13 cellular contexts compared by ENCODE assay signal in genomic region chr5:157821822-157822622, GRCh38. TPM values are rescaled to one million over a fixed set of nuclear protein-coding genes. Genes with fewer than 3 reads are reported as not detected.
DNase-seq lines count a peak whose midpoint lies in the region; ATAC-seq and TF ChIP-seq lines count a peak whose summit lies in the region.
"Had no signal": no experiment of that assay in that cellular context is flagged by ENCODE, and none has a peak within 500 bp of the region (broad histone marks: within the 10 kb centered on the region; RNA-seq: fewer than 3 reads in every experiment).

No MANE protein-coding gene starts in this region.

- H3K27ac Mint-ChIP-seq in naive thymus-derived CD8-positive, alpha-beta T cell = peak overlapping the region in 6 of 10 donors; percentile 16 to 73 (median 29)
- H3K27ac Mint-ChIP-seq: neural progenitor cell had no signal

- peaks cover 4 to 48% (median 39%) of the 10 kb centered on the region in 4 donors for H3K4me1 Mint-ChIP-seq in naive thymus-derived CD8-positive, alpha-beta T cell

- H3K27me3 ChIP-seq in A673 (replicated peaks; ENCODE audit: insufficient read depth, low read depth, low read length, poor library complexity) (no peaks in the 10 kb centered on the region), brain microvascular endothelial cell (replicated peaks) (no peaks in the 10 kb centered on the region)
- H3K27me3 ChIP-seq: neural progenitor cell had no signal

- no peak for ATAC-seq in naive thymus-derived CD8-positive, alpha-beta T cell
- no peak for ATAC-seq in HG03565 (IDR thresholded peaks at IDR 0.05; ENCODE audit: unreplicated experiment)

- TF ChIP-seq CTCF in A673 (conservative IDR thresholded peaks at IDR 0.05; ENCODE audit: low read depth, low read length) (no peak), brain microvascular endothelial cell (IDR thresholded peaks at IDR 0.05; ENCODE audit: low read depth, low read length, missing control alignments) (no peak)

- H3K4me3 ChIP-seq in A673 (ENCODE audit: low read depth, low read length, poor library complexity, severe bottlenecking) = no peak overlapping the region
- no peak overlapping the region for H3K4me3 ChIP-seq in brain microvascular endothelial cell (ENCODE audit: low read depth, low read length)
- H3K4me3 ChIP-seq: neural progenitor cell had no signal

- peaks cover 0 to 6% (median 4%) of the 10 kb centered on the region in 3 donors for H3K36me3 Mint-ChIP-seq in naive thymus-derived CD8-positive, alpha-beta T cell

- peak overlapping the region; percentile 22 for H3K27ac ChIP-seq in A673 (ENCODE audit: low read depth, low read length, poor library complexity, severe bottlenecking)
- H3K27ac ChIP-seq in brain microvascular endothelial cell = no peak overlapping the region
- no peak overlapping the region for H3K27ac ChIP-seq in substantia nigra (ENCODE audit: low read depth, low read length, poor library complexity, severe bottlenecking)
- H3K27ac ChIP-seq: neural progenitor cell had no signal

- no peaks in the 10 kb centered on the region for H3K27me3 Mint-ChIP-seq in naive thymus-derived CD8-positive, alpha-beta T cell

- DNase-seq in A673 (ENCODE audit: low spot score) = no peak
- DNase-seq in EH (ENCODE audit: low read depth) = peak; percentile 49
- peak; percentile 25 for DNase-seq in brain microvascular endothelial cell
- DNase-seq in naive thymus-derived CD8-positive, alpha-beta T cell = no peak
- no peak for DNase-seq in mesenteric fat pad (ENCODE audit: low spot score)
- no peak for DNase-seq in substantia nigra (lab: John Stamatoyannopoulos, UW)
- DNase-seq in HK-2 (ENCODE audit: unreplicated experiment) = no peak
- DNase-seq: amygdala, Karpas-422, NCI-H226, SIG-M5 had no signal

- no peaks in the 10 kb centered on the region for H3K9me3 ChIP-seq in A673 (ENCODE audit: low read depth, low read length, poor library complexity, severe bottlenecking)

- H3K4me1 ChIP-seq in A673 (ENCODE audit: insufficient read depth, low read length, poor library complexity, severe bottlenecking) = peaks cover 35% of the 10 kb centered on the region

- in situ Hi-C loops in brain microvascular endothelial cell (cut with HindIII; ENCODE audit: low pct_ligation_motif_present, low sequenced_read_pairs) = no loop called here

- POLR2A ChIA-PET in A673 (lab: Charles Lee; ENCODE audit: low non-redundant PET) = no interaction called here
- POLR2A ChIA-PET in naive thymus-derived CD8-positive, alpha-beta T cell (lab: Charles Lee) = interaction anchor here (0.7 kb wide), 1 partner anchor 123 kb away, joined by 5 read pairs; no protein-coding TSS in a partner anchor

- CTCF ChIA-PET in A673 (lab: Charles Lee) = no interaction called here

- no peak overlapping the region for H3K4me3 Mint-ChIP-seq in naive thymus-derived CD8-positive, alpha-beta T cell
- H3K4me3 Mint-ChIP-seq: neural progenitor cell had no signal

- BruUV-seq in A673 (replicated peaks; lab: Mats Ljungman, UMichigan) = no TSS peak

- H3K9me3 Mint-ChIP-seq in naive thymus-derived CD8-positive, alpha-beta T cell = peaks cover 0 to 4% (median 0%) of the 10 kb centered on the region in 9 donors
- H3K9me3 Mint-ChIP-seq: neural progenitor cell had no signal

- intact Hi-C loops in A673 (cut with micrococcal nuclease; ENCODE audit: unreplicated experiment) = no loop called here

- no peaks in the 10 kb centered on the region for H3K36me3 ChIP-seq in A673 (ENCODE audit: insufficient read depth, low read length, poor library complexity, severe bottlenecking)
- no peaks in the 10 kb centered on the region for H3K36me3 ChIP-seq in brain microvascular endothelial cell (replicated peaks)
- H3K36me3 ChIP-seq: neural progenitor cell had no signal

RNA-seq across cellular contexts. Expression of gene CLINT1, which starts 36.9 kb away (rescaled TPM):
- total RNA-seq in A673 (2021) (69.6 and 71.4 TPM in 2 replicates), mesenteric fat pad (74.6 TPM)
- total RNA-seq in naive thymus-derived CD8-positive, alpha-beta T cell = 10 to 100 TPM; 65.7 to 68.7 TPM
- polyA plus RNA-seq in naive thymus-derived CD8-positive, alpha-beta T cell = 10 to 100 TPM; 64.7 to 75.5 (median 65.0) TPM

Comparison
In these comparisons a context has a peak if more than half of its experiments do, and no peak if none do; other contexts are left out.
1. DNase-seq: peak in EH (single experiment) and brain microvascular endothelial cell (single experiment); none in A673 (single experiment), naive thymus-derived CD8-positive, alpha-beta T cell (0 of 10), mesenteric fat pad (single experiment), substantia nigra (0 of 49) and HK-2 (single experiment).